Comparison of ENCODE assay signal across 9 cellular contexts in the genomic region with DNA sequence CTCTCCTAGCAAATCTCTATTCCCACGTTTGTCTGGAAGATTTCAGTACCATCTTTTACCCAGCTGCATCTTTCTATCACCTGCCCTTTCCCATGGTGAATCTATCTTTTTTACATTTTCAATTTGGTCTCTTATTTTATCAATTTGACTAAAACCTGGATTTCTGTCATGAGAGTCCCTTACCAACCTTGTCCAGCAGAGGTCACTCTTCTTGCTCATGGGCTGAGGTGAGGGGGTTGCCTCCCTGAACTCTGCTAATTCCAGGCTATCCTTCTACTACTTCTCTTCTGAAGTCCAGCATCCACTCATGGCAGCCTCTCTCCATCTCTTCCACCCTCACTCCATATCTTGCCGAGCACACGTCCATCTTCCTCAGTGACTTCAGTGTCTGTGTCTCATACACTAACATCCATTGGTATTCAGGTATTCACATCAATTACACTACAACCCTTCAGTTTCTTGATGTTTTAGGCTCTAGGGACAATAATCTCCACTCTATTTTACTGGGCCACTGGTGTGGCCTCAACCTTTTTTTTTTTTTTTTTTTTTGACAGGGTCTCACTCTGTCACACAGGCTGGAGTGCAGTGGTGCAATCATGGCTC. TPM values are rescaled to one million over a fixed set of nuclear protein-coding genes. Genes with fewer than 3 reads are reported as not detected.
DNase-seq lines count a peak whose midpoint lies in the region; ATAC-seq, FAIRE-seq and TF ChIP-seq lines count a peak whose summit lies in the region.
"Had no signal": no experiment of that assay in that cellular context is flagged by ENCODE, and none has a peak within 500 bp of the region (broad histone marks: within the 10 kb centered on the region; RNA-seq: fewer than 3 reads in every experiment).

No MANE protein-coding gene starts in this region.

- TF ChIP-seq POLR2A in GM12892 (IDR thresholded peaks at IDR 0.05; ENCODE audit: low read depth, low read length) (no peak), IMR-90 (IDR thresholded peaks at IDR 0.05; ENCODE audit: low read depth, low read length) (no peak), esophagus squamous epithelium (IDR thresholded peaks at IDR 0.05) (no peak)

- H3K4me1 ChIP-seq in IMR-90 (ENCODE audit: control insufficient read depth, insufficient read depth, low read length), result no peaks in the 10 kb centered on the region; the same call in 1 of the 2 replicates
- H3K4me1 ChIP-seq in esophagus squamous epithelium, result peaks cover 0 to 8% (median 0%) of the 10 kb centered on the region in 3 donors
- no peaks in the 10 kb centered on the region for H3K4me1 ChIP-seq in psoas muscle

- H3K4me3 ChIP-seq in BJ (ENCODE audit: low read depth, low read length), result no peak overlapping the region
- no peak overlapping the region for H3K4me3 ChIP-seq in IMR-90 (ENCODE audit: insufficient read depth, low read depth, low read length)
- H3K4me3 ChIP-seq in esophagus squamous epithelium, result no peak overlapping the region
- H3K4me3 ChIP-seq in psoas muscle, result no peak overlapping the region
- H3K4me3 ChIP-seq: SK-N-MC had no signal

- H2BK15ac ChIP-seq in IMR-90 (ENCODE audit: low read depth, low read length), result no peak overlapping the region

- H3K56ac ChIP-seq in IMR-90 (ENCODE audit: extremely low read depth, insufficient read depth, low read length), result no peak overlapping the region

- dilution Hi-C loops in IMR-90 (cut with HindIII; ENCODE audit: low sequenced_read_pairs, unreplicated experiment), result no loop called here

- TF ChIP-seq CTCF in BJ (IDR thresholded peaks at IDR 0.05; ENCODE audit: insufficient read depth, low read depth, low read length), result peak; percentile 82
- peak; percentile 61 for TF ChIP-seq CTCF in IMR-90 (conservative IDR thresholded peaks at IDR 0.05; ENCODE audit: low read depth, low read length)
- peak; percentile 32 to 67 (median 54) for TF ChIP-seq CTCF in esophagus squamous epithelium (IDR thresholded peaks at IDR 0.05)
- peak; percentile 58 for TF ChIP-seq CTCF in psoas muscle (IDR thresholded peaks at IDR 0.05)

- H3K18ac ChIP-seq in IMR-90 (ENCODE audit: low read depth, low read length), result no peak overlapping the region

- no peak overlapping the region for H4K5ac ChIP-seq in IMR-90 (ENCODE audit: low read depth, low read length)

- H3K9me1 ChIP-seq in IMR-90 (ENCODE audit: insufficient read depth, low read length), result peaks cover 3% of the 10 kb centered on the region; the same call in 1 of the 2 replicates

- no peak overlapping the region for H4K91ac ChIP-seq in IMR-90 (ENCODE audit: insufficient read depth, low read depth, low read length)

- peaks cover 3% of the 10 kb centered on the region; the same call in 1 of the 2 replicates for H3K9me3 ChIP-seq in IMR-90 (ENCODE audit: control insufficient read depth, insufficient read depth, low read length)
- H3K9me3 ChIP-seq in esophagus squamous epithelium, result no peaks in the 10 kb centered on the region
- H3K9me3 ChIP-seq in psoas muscle, result no peaks in the 10 kb centered on the region

- no peak overlapping the region for H2AFZ ChIP-seq in IMR-90 (replicated peaks; ENCODE audit: low read length, poor library complexity)

- no peak overlapping the region for H3K9ac ChIP-seq in IMR-90 (ENCODE audit: low read depth, low read length)

- H3K79me1 ChIP-seq in IMR-90 (ENCODE audit: low read depth in 1 of 2, low read length in 2 of 2), result no peaks in the 10 kb centered on the region

- no peak overlapping the region for H2BK120ac ChIP-seq in IMR-90 (ENCODE audit: low read depth, low read length)

- H2AK9ac ChIP-seq in IMR-90 (replicated peaks; ENCODE audit: low read depth, low read length, poor library complexity), result no peak overlapping the region

- no peak overlapping the region for H4K8ac ChIP-seq in IMR-90 (ENCODE audit: low read depth in 2 of 2, low read length in 2 of 2)

- H4K20me1 ChIP-seq in IMR-90 (ENCODE audit: insufficient read depth, low read length), result no peaks in the 10 kb centered on the region

- BruUV-seq in IMR-90 (replicated peaks; lab: Mats Ljungman, UMichigan), result no TSS peak

- H3K27ac ChIP-seq in IMR-90 (ENCODE audit: insufficient read depth, low read length) (no peak overlapping the region), esophagus squamous epithelium (no peak overlapping the region), psoas muscle (no peak overlapping the region)
- H3K27ac ChIP-seq: SK-N-MC had no signal

- no peak overlapping the region for H3K4me2 ChIP-seq in IMR-90 (ENCODE audit: low read depth, low read length)

- ATAC-seq in IMR-90 (ENCODE audit: low read depth), result peak; percentile 42; the same call in 1 of the 2 replicates
- peak in 1 of 4 donors; percentile 49 for ATAC-seq in psoas muscle
- no peak for ATAC-seq in HG03469 (IDR thresholded peaks at IDR 0.05; ENCODE audit: unreplicated experiment)

- no peak overlapping the region for H2AK5ac ChIP-seq in IMR-90 (ENCODE audit: low read depth, low read length)

- intact Hi-C loops in IMR-90 (cut with micrococcal nuclease) (no loop called here), esophagus squamous epithelium (cut with DNase I) (no loop called here), psoas muscle (cut with DNase I) (no loop called here)

- 53% methylated on average over 2 of the region's 3 CpGs; no CpG with 5 or more reads in 1 of the 2 experiments for WGBS in IMR-90 (ENCODE audit: extremely low coverage in 2 of 2, insufficient read length in 1 of 2), 2 experiments
- 63 to 65% methylated on average over 3 of the region's 3 CpGs for WGBS in esophagus squamous epithelium, 2 donors
- 65 to 70% (median 66%) methylated on average over 3 of the region's 3 CpGs for WGBS in psoas muscle, 3 donors

- no peak overlapping the region for H3K14ac ChIP-seq in IMR-90 (replicated peaks; ENCODE audit: low read depth, low read length)

- H2BK5ac ChIP-seq in IMR-90 (ENCODE audit: low read depth, low read length, poor library complexity, severe bottlenecking), result no peak overlapping the region

- no peak overlapping the region for H3K23ac ChIP-seq in IMR-90 (ENCODE audit: low read depth, low read length)

- H3K4ac ChIP-seq in IMR-90 (ENCODE audit: low read depth, low read length), result no peak overlapping the region

- in situ Hi-C loops in IMR-90 (cut with MboI; ENCODE audit: low sequenced_read_pairs), result loop anchor here (25.0 kb wide), 1 partner anchor 956 kb away; no protein-coding TSS in a partner anchor

- POLR2A ChIA-PET in BJ (lab: Charles Lee) (no interaction called here), IMR-90 (lab: Charles Lee; ENCODE audit: unreplicated experiment) (no interaction called here)

- H3K27me3 ChIP-seq in BJ (ENCODE audit: control insufficient read depth, insufficient read depth, low read length) (peaks cover 3% of the 10 kb centered on the region; the same call in 1 of the 2 replicates), IMR-90 (ENCODE audit: control insufficient read depth, insufficient read depth, low read length) (no peaks in the 10 kb centered on the region; the same call in 1 of the 2 replicates), esophagus squamous epithelium (no peaks in the 10 kb centered on the region), psoas muscle (ENCODE audit: insufficient read depth in 3 of 3, low read length in 2 of 3) (no peaks in the 10 kb centered on the region)

- H3K36me3 ChIP-seq in BJ (ENCODE audit: control insufficient read depth, insufficient read depth, low read length) (no peaks in the 10 kb centered on the region), IMR-90 (ENCODE audit: control insufficient read depth, insufficient read depth, low read length) (no peaks in the 10 kb centered on the region), esophagus squamous epithelium (no peaks in the 10 kb centered on the region), psoas muscle (ENCODE audit: insufficient read depth in 1 of 2, low read depth in 1 of 2) (no peaks in the 10 kb centered on the region)

- no peak for DNase-seq in BJ (ENCODE audit: low read depth)
- DNase-seq in GM12892 (ENCODE audit: insufficient read length), result no peak
- DNase-seq in IMR-90, result peak; percentile 40
- peak; percentile 5 for DNase-seq in T-helper 9 cell
- DNase-seq in esophagus squamous epithelium (lab: John Stamatoyannopoulos, UW), result no peak
- DNase-seq in psoas muscle, result no peak
- no peak for DNase-seq in stimulated activated naive CD4-positive, alpha-beta T cell treated with Interleukin-2 at 50 U/mL for 16 hours (lab: John Stamatoyannopoulos, UW)

- H2BK20ac ChIP-seq in IMR-90 (ENCODE audit: low read depth, low read length), result no peak overlapping the region

- CTCF ChIA-PET in BJ (lab: Yijun Ruan, JAX), result interaction anchor here (0.6 to 1.1 kb wide), 5 partner anchors 11 to 963 kb away, joined by 3 to 6 read pairs (median 3); no protein-coding TSS in a partner anchor
- CTCF ChIA-PET in IMR-90 (lab: Yijun Ruan, JAX), result no interaction called here

- peak; percentile 49 for TF ChIP-seq RAD21 in IMR-90 (IDR thresholded peaks at IDR 0.05; ENCODE audit: low read length)

- peak; percentile 86 for FAIRE-seq in GM12892 (lab: Jason Lieb, UNC)

TF ChIP-seq in IMR-90, 13 proteins besides CTCF, POLR2A, EP300 and RAD21:
- TF ChIP-seq CHD1 (IDR thresholded peaks at IDR 0.05; ENCODE audit: low read depth, low read length) (no peak), SMC3 (IDR thresholded peaks at IDR 0.05; ENCODE audit: low read depth, low read length) (peak; percentile 32)

RNA-seq across cellular contexts. Expression of a gene that starts 17.8 kb away (rescaled TPM):
- polyA plus RNA-seq in BJ (2011; rRNA removed) (10.5 and 15.1 TPM in 2 replicates), IMR-90 (2012; rRNA removed) (31.7 and 37.5 TPM in 2 replicates), psoas muscle (1 to 10 TPM; 1.7 to 3.1 (median 2.6) TPM)
- 26.6 and 30.5 TPM in 2 replicates for polyA minus RNA-seq in BJ (2011; rRNA and poly(A)+ RNA removed)
- 17.9 TPM for polyA plus RNA-seq in GM12892 (2012; ENCODE audit: missing spikeins)
- total RNA-seq in IMR-90 (2012; rRNA removed) (6.6 and 6.7 TPM in 2 replicates), esophagus squamous epithelium (10 to 100 TPM in 1 of 4 donors, 1 to 10 TPM in 3; 5.2 to 11.0 (median 6.4) TPM), psoas muscle (10 to 100 TPM in 3 of 4 donors, 1 to 10 TPM in 1; 7.3 to 15.2 (median 13.3) TPM)
- 13.3 and 21.6 TPM in 2 replicates for polyA plus RNA-seq in IMR-90 (2012; cell fraction: cytosol; rRNA removed)
- polyA plus RNA-seq in IMR-90 (2012; cell fraction: nucleus; rRNA removed; ENCODE audit: low replicate concordance), result 73.5 and 158 TPM in 2 replicates

Comparison
In these comparisons a context has a peak if more than half of its experiments do, and no peak if none do; other contexts are left out.
1. DNase-seq: peak in IMR-90 (single experiment) and T-helper 9 cell (single experiment); none in BJ (single experiment), GM12892 (single experiment), esophagus squamous epithelium (single experiment), psoas muscle (0 of 2) and stimulated activated naive CD4-positive, alpha-beta T cell treated with Interleukin-2 at 50 U/mL for 16 hours (single experiment).
2. Peak in every context shown above with its lines, with median percentiles within 50 percentile points of each other: CTCF ChIP-seq.